In the genomic region with DNA sequence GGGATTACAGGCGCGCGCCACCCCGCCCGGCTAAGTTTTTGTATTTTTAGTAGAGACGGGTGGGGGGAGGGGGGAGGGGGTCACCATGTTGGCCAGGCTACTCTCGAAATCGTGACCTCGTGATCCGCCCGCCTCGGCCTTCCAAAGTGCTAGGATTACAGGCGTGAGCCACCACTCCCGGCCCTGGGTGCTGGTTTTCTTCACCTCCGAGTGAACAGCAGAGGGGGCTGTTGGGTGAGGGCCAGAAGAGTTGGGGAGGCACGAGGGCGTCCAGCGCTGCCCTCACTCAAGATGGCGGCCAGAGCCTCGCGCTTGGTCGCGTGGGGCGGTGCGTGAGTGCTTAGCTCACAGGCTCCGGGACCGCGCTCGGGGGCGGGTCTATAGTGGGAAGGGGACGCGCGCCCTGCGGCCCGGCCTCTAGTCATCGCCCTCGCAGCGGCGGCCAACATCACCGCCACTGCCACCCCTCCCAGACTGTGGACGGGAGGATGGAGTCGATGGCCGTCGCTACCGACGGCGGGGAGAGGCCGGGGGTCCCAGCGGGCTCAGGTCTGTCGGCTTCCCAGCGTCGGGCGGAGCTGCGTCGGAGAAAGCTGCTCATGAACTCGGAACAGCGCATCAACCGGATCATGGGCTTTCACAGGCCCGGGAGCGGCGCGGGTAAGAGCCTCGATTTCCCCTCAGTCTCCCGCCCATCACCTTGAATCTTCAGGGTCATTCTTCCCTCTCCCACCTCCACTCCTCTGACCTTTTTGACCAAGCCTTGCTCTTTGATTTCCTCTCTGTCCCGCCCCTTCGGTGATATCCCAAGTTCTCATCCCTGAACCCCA, we compare ENCODE assay signal across 8 cellular contexts. TPM values are rescaled to one million over a fixed set of nuclear protein-coding genes. Genes with fewer than 3 reads are reported as not detected.
DNase-seq lines count a peak whose midpoint lies in the region; ATAC-seq and TF ChIP-seq lines count a peak whose summit lies in the region.

A gene (plus strand): TSS at position 416 of the 830 bp plus-strand sequence. CDS start 73 bp downstream, at position 489.

- peak within 1 kb of the TSS; percentile 73 to 98 (median 97) for H3K27ac ChIP-seq in gastroesophageal sphincter

- H3K36me3 Mint-ChIP-seq in activated naive CD4-positive, alpha-beta T cell treated with anti-CD3 and anti-CD28 coated beads, Interleukin-2, amount 10 ng/mL, durations not matched to agents 7 days and 5 days: peaks cover 6% of the 10 kb centered on the region

- H3K36me3 ChIP-seq in GM06990 (ENCODE audit: control insufficient read depth, insufficient read depth, low read length) (peaks cover 1% of the 10 kb centered on the region), gastroesophageal sphincter (peaks cover 0 to 25% of the 10 kb centered on the region in 2 donors)

- TF ChIP-seq POLR2A in gastroesophageal sphincter (IDR thresholded peaks at IDR 0.05): peak; percentile 94

- no peaks in the 10 kb centered on the region for H3K9me3 ChIP-seq in gastroesophageal sphincter

- peaks cover 42% of the 10 kb centered on the region for H3K4me1 Mint-ChIP-seq in activated naive CD4-positive, alpha-beta T cell treated with anti-CD3 and anti-CD28 coated beads, Interleukin-2, amount 10 ng/mL, durations not matched to agents 7 days and 5 days

- peak within 1 kb of the TSS; percentile 85 for H3K4me3 Mint-ChIP-seq in activated naive CD4-positive, alpha-beta T cell treated with anti-CD3 and anti-CD28 coated beads, Interleukin-2, amount 10 ng/mL, durations not matched to agents 7 days and 5 days

- H3K27me3 Mint-ChIP-seq in activated naive CD4-positive, alpha-beta T cell treated with anti-CD3 and anti-CD28 coated beads, Interleukin-2, amount 10 ng/mL, durations not matched to agents 7 days and 5 days: no peaks in the 10 kb centered on the region

- DNase-seq in GM06990 (ENCODE audit: extremely low read depth, insufficient read length) (peak; percentile 97), HFF-Myc (ENCODE audit: extremely low read depth, low read depth) (peak; percentile 91), NAMALWA (ENCODE audit: low spot score) (peak; percentile 98), SK-N-DZ (ENCODE audit: low spot score) (peak; percentile 98), non-pigmented ciliary epithelial cell (ENCODE audit: low read depth) (peak; percentile 86), superior temporal gyrus (ENCODE audit: extremely low spot score) (peak; percentile 98)
- peak; percentile 98 for DNase-seq in activated naive CD4-positive, alpha-beta T cell treated with anti-CD3 and anti-CD28 coated beads, Interleukin-2, amount 10 ng/mL, durations not matched to agents 7 days and 5 days

- peak within 1 kb of the TSS; percentile 99 for H3K4me3 ChIP-seq in GM06990 (replicated peaks; ENCODE audit: low read depth, low read length)
- H3K4me3 ChIP-seq in HFF-Myc (replicated peaks; ENCODE audit: low read depth, low read length): peak within 1 kb of the TSS; percentile 71
- peak within 1 kb of the TSS; percentile 66 to 91 for H3K4me3 ChIP-seq in gastroesophageal sphincter

- peak; percentile 99 for ATAC-seq in gastroesophageal sphincter

- 0 to 1% methylated on average over 3 to 21 of the region's 66 CpGs for WGBS in gastroesophageal sphincter (ENCODE audit: low coverage in 1 of 2), 2 donors

- peaks cover 0 to 49% (median 18%) of the 10 kb centered on the region in 3 donors for H3K4me1 ChIP-seq in gastroesophageal sphincter

- H3K27ac Mint-ChIP-seq in activated naive CD4-positive, alpha-beta T cell treated with anti-CD3 and anti-CD28 coated beads, Interleukin-2, amount 10 ng/mL, durations not matched to agents 7 days and 5 days: peak within 1 kb of the TSS; percentile 86

- no peak for TF ChIP-seq EP300 in gastroesophageal sphincter (IDR thresholded peaks at IDR 0.05)

- TF ChIP-seq CTCF in GM06990 (IDR thresholded peaks at IDR 0.05; ENCODE audit: insufficient read depth, low read length, poor library complexity, severe bottlenecking) (peak; percentile 82), HFF-Myc (IDR thresholded peaks at IDR 0.05; ENCODE audit: low read depth, low read length, missing control alignments) (peak; percentile 57), gastroesophageal sphincter (IDR thresholded peaks at IDR 0.05) (peak in 3 of 4 experiments; percentile 49 to 50 (median 49))

- no peaks in the 10 kb centered on the region for H3K27me3 ChIP-seq in GM06990 (replicated peaks; ENCODE audit: control insufficient read depth, insufficient read depth, low read length)
- no peaks in the 10 kb centered on the region for H3K27me3 ChIP-seq in gastroesophageal sphincter

- H3K9me3 Mint-ChIP-seq in activated naive CD4-positive, alpha-beta T cell treated with anti-CD3 and anti-CD28 coated beads, Interleukin-2, amount 10 ng/mL, durations not matched to agents 7 days and 5 days: no peaks in the 10 kb centered on the region

- CTCF ChIA-PET in activated naive CD4-positive, alpha-beta T cell treated with anti-CD3 and anti-CD28 coated beads, Interleukin-2, amount 10 ng/mL, durations not matched to agents 7 days and 5 days (lab: Charles Lee): interaction anchor here (0.6 to 3.6 kb wide), 9 partner anchors 19 to 166 kb away, joined by 3 to 30 read pairs (median 4); a partner anchor contains a TSS

RNA-seq across cellular contexts. Expression of the gene that starts here (rescaled TPM):
- polyA plus RNA-seq in SK-N-DZ (2014; cell fraction: cytosol; rRNA removed): 35.6 and 37.5 TPM in 2 replicates
- 15.2 and 15.6 TPM in 2 replicates for polyA plus RNA-seq in SK-N-DZ (2014; cell fraction: nucleus; rRNA removed)
- total RNA-seq in gastroesophageal sphincter: 10 to 100 TPM; 35.7 to 47.3 (median 43.5) TPM

Comparison
In these comparisons a context has a peak if more than half of its experiments do, and no peak if none do; other contexts are left out.
1. Peak in every context shown above with its lines: DNase-seq, ATAC-seq, H3K4me3 ChIP-seq and H3K27ac ChIP-seq.